In the genomic region with DNA sequence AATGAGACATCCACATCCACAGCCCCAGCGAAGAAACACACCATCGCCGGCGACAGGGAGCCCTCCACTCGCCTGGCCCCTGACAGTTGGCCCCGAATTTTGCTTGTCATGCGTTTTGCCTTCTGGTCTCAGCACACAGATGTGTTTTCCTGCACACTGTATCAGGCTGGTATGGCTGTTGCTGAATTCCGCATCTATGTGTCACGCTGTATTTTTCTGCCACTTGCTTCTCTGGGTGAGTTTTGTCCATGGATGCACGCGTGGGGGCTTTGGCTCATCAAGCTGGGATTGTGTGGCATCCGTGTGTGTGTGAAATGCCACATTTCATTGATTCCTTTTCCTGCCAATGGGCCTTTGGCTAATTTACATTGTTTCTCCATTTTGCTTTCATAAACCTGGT, we compare ENCODE assay signal across 23 cellular contexts. TPM values are rescaled to one million over a fixed set of nuclear protein-coding genes. Genes with fewer than 3 reads are reported as not detected.
A peak's percentile ranks its signal among the peaks of the same experiment; 100 is the strongest.
DNase-seq lines count a peak whose midpoint lies in the region; ATAC-seq, FAIRE-seq and TF ChIP-seq lines count a peak whose summit lies in the region.
"Had no signal": no experiment of that assay in that cellular context is flagged by ENCODE, and none has a peak within 500 bp of the region (broad histone marks: within the 10 kb centered on the region; RNA-seq: fewer than 3 reads in every experiment).

No MANE protein-coding gene starts in this region.

- H2AFZ ChIP-seq in astrocyte (ENCODE audit: low read depth, low read length) = no peak overlapping the region
- H2AFZ ChIP-seq: GM23338 had no signal

- H3K4me3 Mint-ChIP-seq in HFFc6 = no peak overlapping the region
- H3K4me3 Mint-ChIP-seq in astrocyte (ENCODE audit: unreplicated experiment) = no peak overlapping the region
- H3K4me3 Mint-ChIP-seq: B cell, CD14-positive monocyte, GM23338 had no signal

- H3K4me3 ChIP-seq in A549 (no peak overlapping the region), astrocyte (ENCODE audit: insufficient read depth, low read depth, low read length) (no peak overlapping the region), fibroblast of the aortic adventitia (ENCODE audit: low read depth, low read length) (no peak overlapping the region)
- H3K4me3 ChIP-seq: GM23338, HAP-1, SJCRH30 had no signal

- WGBS in A549 (ENCODE audit: missing lambda C conversion rate) = 92% methylated on average over 12 of the region's 12 CpGs

- H3K4me1 ChIP-seq in A549 (no peaks in the 10 kb centered on the region), astrocyte (ENCODE audit: insufficient read depth, low read length) (peaks cover 6% of the 10 kb centered on the region)
- H3K4me1 ChIP-seq: HAP-1, SJCRH30 had no signal

- no peak for TF ChIP-seq EP300 in A549 (IDR thresholded peaks at IDR 0.05)

- no peak for DNase-seq in A549 (ENCODE audit: low read depth in 1 of 2, low spot score in 1 of 2)
- peak; percentile 2 for DNase-seq in HFFc6
- DNase-seq in astrocyte (ENCODE audit: low read depth) = peak; percentile 16
- peak; percentile 35 for DNase-seq in fibroblast of the aortic adventitia (ENCODE audit: low read depth)
- DNase-seq in effector CD4-positive, alpha-beta T cell = no peak
- no peak for DNase-seq in NCI-H1694 (lab: John Stamatoyannopoulos, UW)
- no peak for DNase-seq in stimulated activated CD4-positive, alpha-beta T cell treated with anti-CD3 and anti-CD28 coated beads, Interleukin-2, amount 100 ng/mL, for 24 hours
- DNase-seq in GM19239 (ENCODE audit: insufficient read length, low spot score) = no peak
- DNase-seq: 8988T, GF-D8, NCI-H1105, NCI-H146, NCI-H2029 treated with DMSO at 0.1 percent for 48 hours, NCI-H226, NCI-H524, NCI-H774, SJCRH30 had no signal

- no peak for TF ChIP-seq RAD21 in A549 (conservative IDR thresholded peaks at IDR 0.05 in 1 of 2, IDR thresholded peaks at IDR 0.05 in 1 of 2)

- H3K79me2 ChIP-seq in astrocyte (ENCODE audit: insufficient read depth, low read length) = no peaks in the 10 kb centered on the region

- no peak for TF ChIP-seq CTCF in A549 (IDR thresholded peaks at IDR 0.05)
- no peak for TF ChIP-seq CTCF in HFFc6 (IDR thresholded peaks at IDR 0.05)
- TF ChIP-seq CTCF in astrocyte (IDR thresholded peaks at IDR 0.05; ENCODE audit: insufficient read depth, low read depth, low read length) = no peak
- no peak for TF ChIP-seq CTCF in fibroblast of the aortic adventitia (IDR thresholded peaks at IDR 0.05; ENCODE audit: insufficient read depth, low read length)

- no peak overlapping the region for H3K27ac ChIP-seq in A549
- H3K27ac ChIP-seq in astrocyte (ENCODE audit: low read depth, low read length) = no peak overlapping the region
- H3K27ac ChIP-seq: SJCRH30 had no signal

- peaks cover 12% of the 10 kb centered on the region for H3K4me1 Mint-ChIP-seq in HFFc6 (ENCODE audit: low read depth)
- H3K4me1 Mint-ChIP-seq in astrocyte (ENCODE audit: low read depth, unreplicated experiment) = peaks cover 6% of the 10 kb centered on the region
- H3K4me1 Mint-ChIP-seq: B cell, CD14-positive monocyte, GM23338 had no signal

- CTCF ChIA-PET in A549 (lab: Yijun Ruan, JAX) = interaction anchor here (1.1 to 1.4 kb wide), 2 partner anchors 29 to 36 kb away, joined by 3 to 6 read pairs; no protein-coding TSS in a partner anchor

- H3K27ac Mint-ChIP-seq in HFFc6 (no peak overlapping the region), astrocyte (ENCODE audit: unreplicated experiment) (no peak overlapping the region)
- H3K27ac Mint-ChIP-seq: B cell, GM23338 had no signal

- no peak for TF ChIP-seq POLR2A in A549 (IDR thresholded peaks at IDR 0.05; ENCODE audit: low read length)

- H3K9me3 Mint-ChIP-seq in HFFc6 (no peaks in the 10 kb centered on the region), astrocyte (ENCODE audit: unreplicated experiment) (no peaks in the 10 kb centered on the region)
- H3K9me3 Mint-ChIP-seq: CD14-positive monocyte, GM23338 had no signal

- no peaks in the 10 kb centered on the region for H3K9me3 ChIP-seq in A549
- H3K9me3 ChIP-seq in astrocyte (ENCODE audit: insufficient read depth, low read depth, low read length) = no peaks in the 10 kb centered on the region
- H3K9me3 ChIP-seq: HAP-1, SJCRH30 had no signal

- FAIRE-seq in A549 (lab: Jason Lieb, UNC) = no peak
- no peak for FAIRE-seq in astrocyte (lab: Jason Lieb, UNC)
- FAIRE-seq in GM19239 (lab: Jason Lieb, UNC) = no peak
- FAIRE-seq: HTR-8/SVneo, RCC 7860 had no signal

- H3K36me3 Mint-ChIP-seq in HFFc6 (ENCODE audit: low read depth) = no peaks in the 10 kb centered on the region
- peaks cover 13% of the 10 kb centered on the region for H3K36me3 Mint-ChIP-seq in astrocyte (ENCODE audit: low read depth, unreplicated experiment)
- H3K36me3 Mint-ChIP-seq: CD14-positive monocyte had no signal

- no peaks in the 10 kb centered on the region for H4K20me1 ChIP-seq in astrocyte (ENCODE audit: insufficient read depth, low read length)

- H3K27me3 ChIP-seq in astrocyte (ENCODE audit: insufficient read depth, low read length) = no peaks in the 10 kb centered on the region
- H3K27me3 ChIP-seq: SJCRH30 had no signal

- no peak overlapping the region for H3K9ac ChIP-seq in astrocyte (ENCODE audit: low read length)

- H3K27me3 Mint-ChIP-seq in HFFc6 (ENCODE audit: insufficient read depth) (peaks cover 13% of the 10 kb centered on the region), astrocyte (ENCODE audit: low read depth, unreplicated experiment) (no peaks in the 10 kb centered on the region)
- H3K27me3 Mint-ChIP-seq: B cell had no signal

- POLR2A ChIA-PET in A549 (lab: Yijun Ruan, JAX) = no interaction called here

- H3K4me2 ChIP-seq in A549 (no peak overlapping the region), astrocyte (ENCODE audit: low read length) (peak overlapping the region; percentile 4)
- H3K4me2 ChIP-seq: GM23338 had no signal

- H3K36me3 ChIP-seq in astrocyte (ENCODE audit: insufficient read depth, low read length) = no peaks in the 10 kb centered on the region
- H3K36me3 ChIP-seq: HAP-1, SJCRH30 had no signal

- no peak for ATAC-seq in A549
- ATAC-seq: GM23338 had no signal

TF ChIP-seq in A549, 52 proteins besides CTCF, POLR2A, EP300 and RAD21:
- TF ChIP-seq MAFK (IDR thresholded peaks at IDR 0.05; ENCODE audit: partially characterized antibody) = peak; percentile 32
- no peak for TF ChIP-seq RCOR1 (IDR thresholded peaks at IDR 0.05; ENCODE audit: low read depth, low read length)

RNA-seq across cellular contexts. Expression of a gene that starts 26.5 kb away (rescaled TPM):
- polyA plus RNA-seq in A549 (2011; rRNA removed) (152 and 209 TPM in 2 replicates), A549 (2017; fragmentation: RNase III; extraction: RNeasy Plus Mini Kit Qiagen cat#74134 plus additional on column Dnase treatment) (196 to 211 TPM (median 208 TPM) in 3 replicates)
- 289 and 369 TPM in 2 replicates for polyA plus RNA-seq in A549 (2012; cell fraction: cytosol; rRNA removed)
- 208 and 222 TPM in 2 replicates for polyA plus RNA-seq in A549 (2012; cell fraction: nucleus; rRNA removed)
- 39.6 and 41.8 TPM in 2 replicates for polyA minus RNA-seq in A549 (2011; rRNA and poly(A)+ RNA removed)
- total RNA-seq in HFFc6 (2021; fragmentation: NEBNext Ultra II Directional; extraction: Animal tissue kit (Norgen Biotek cat#: 25700)) = 100 to 1,000 TPM; 128 to 180 (median 149) TPM
- total RNA-seq in astrocyte (121 and 122 TPM in 2 replicates), fibroblast of the aortic adventitia (ENCODE audit: low replicate concordance) (110 and 240 TPM in 2 replicates)

RNA-seq across cellular contexts. Expression of a gene that starts 31.9 kb away (rescaled TPM):
- 11.0 and 11.8 TPM in 2 replicates for polyA plus RNA-seq in A549 (2011; rRNA removed)
- 26.7 and 34.0 TPM in 2 replicates for polyA plus RNA-seq in A549 (2012; cell fraction: cytosol; rRNA removed)
- 88.1 and 96.6 TPM in 2 replicates for polyA plus RNA-seq in A549 (2012; cell fraction: nucleus; rRNA removed)
- polyA plus RNA-seq in A549 (2017; fragmentation: RNase III; extraction: RNeasy Plus Mini Kit Qiagen cat#74134 plus additional on column Dnase treatment) = 15.7 to 18.2 TPM (median 17.5 TPM) in 3 replicates
- polyA minus RNA-seq in A549 (2011; rRNA and poly(A)+ RNA removed) = 17.6 and 21.3 TPM in 2 replicates
- 10 to 100 TPM; 16.2 to 18.3 (median 17.6) TPM for total RNA-seq in HFFc6 (2021; fragmentation: NEBNext Ultra II Directional; extraction: Animal tissue kit (Norgen Biotek cat#: 25700))
- 13.3 and 16.1 TPM in 2 replicates for total RNA-seq in astrocyte
- total RNA-seq in fibroblast of the aortic adventitia (ENCODE audit: low replicate concordance) = 10.3 and 21.4 TPM in 2 replicates

RNA-seq across cellular contexts. Expression of a gene that starts 40.7 kb away (rescaled TPM):
- polyA plus RNA-seq in A549 (2011; rRNA removed) (2.7 and 3.1 TPM in 2 replicates), A549 (2017; fragmentation: RNase III; extraction: RNeasy Plus Mini Kit Qiagen cat#74134 plus additional on column Dnase treatment) (4.8 to 5.8 TPM (median 5.0 TPM) in 3 replicates)
- polyA plus RNA-seq in A549 (2012; cell fraction: cytosol; rRNA removed) = 4.5 and 6.7 TPM in 2 replicates
- 13.3 and 15.2 TPM in 2 replicates for polyA plus RNA-seq in A549 (2012; cell fraction: nucleus; rRNA removed)
- 10.3 and 10.5 TPM in 2 replicates for polyA minus RNA-seq in A549 (2011; rRNA and poly(A)+ RNA removed)
- total RNA-seq in HFFc6 (2021; fragmentation: NEBNext Ultra II Directional; extraction: Animal tissue kit (Norgen Biotek cat#: 25700)) = 10 to 100 TPM in 3 of 6 experiments, 1 to 10 TPM in 3; 9.2 to 11.1 (median 10.0) TPM
- total RNA-seq in astrocyte (11.6 and 12.9 TPM in 2 replicates), fibroblast of the aortic adventitia (ENCODE audit: low replicate concordance) (4.4 and 10.3 TPM in 2 replicates)

Comparison
In these comparisons a context has a peak if more than half of its experiments do, and no peak if none do; other contexts are left out.
1. DNase-seq: peak in HFFc6 (single experiment), astrocyte (single experiment) and fibroblast of the aortic adventitia (single experiment); none in A549 (0 of 2), effector CD4-positive, alpha-beta T cell (single experiment), NCI-H1694 (single experiment), stimulated activated CD4-positive, alpha-beta T cell treated with anti-CD3 and anti-CD28 coated beads, Interleukin-2, amount 100 ng/mL, for 24 hours (0 of 2) and GM19239 (single experiment).